In genomic region chr1:181088079-181089016, GRCh38 we compare ENCODE assay signal across 1 cellular context.
A peak's percentile ranks its signal among the peaks of the same experiment; 100 is the strongest.
TF ChIP-seq lines count a peak whose summit lies in the region.

TSS of gene IER5 (plus strand) at chr1:181088700. CDS start at chr1:181088903, 203 bp downstream.

TF ChIP-seq in HepG2, 621 proteins besides CTCF, POLR2A, EP300 and RAD21 (continued from another document and continues in another):
- no peak for TF ChIP-seq CSRNP2 (CRISPR knock-in tag; conservative IDR thresholded peaks at IDR 0.05; ENCODE audit: low read depth)
- TF ChIP-seq ZFP90 (CRISPR knock-in tag; IDR thresholded peaks at IDR 0.05; ENCODE audit: borderline replicate concordance), result no peak; the same call in 1 of the 2 replicates
- no peak for TF ChIP-seq XBP1 (CRISPR knock-in tag; IDR thresholded peaks at IDR 0.05)
- TF ChIP-seq ELF4 (CRISPR knock-in tag; IDR thresholded peaks at IDR 0.05; ENCODE audit: borderline replicate concordance), result no peak
- TF ChIP-seq DPF2 (CRISPR knock-in tag; IDR thresholded peaks at IDR 0.05; ENCODE audit: borderline replicate concordance, low read depth), result no peak
- no peak for TF ChIP-seq CHD4 (IDR thresholded peaks at IDR 0.05; ENCODE audit: borderline replicate concordance, low read length)
- TF ChIP-seq ZSCAN5A (CRISPR knock-in tag; IDR thresholded peaks at IDR 0.05; ENCODE audit: borderline replicate concordance), result peak; percentile 37; the same call in 1 of the 2 replicates
- TF ChIP-seq ATAD3A (CRISPR knock-in tag; IDR thresholded peaks at IDR 0.05), result no peak
- TF ChIP-seq ZSCAN20 (CRISPR knock-in tag; IDR thresholded peaks at IDR 0.05; ENCODE audit: borderline replicate concordance), result no peak; the same call in 1 of the 2 replicates
- TF ChIP-seq ZNF484 (CRISPR knock-in tag; IDR thresholded peaks at IDR 0.05; ENCODE audit: borderline replicate concordance, low read depth), result no peak
- peak; percentile 86 for TF ChIP-seq E2F1 (CRISPR knock-in tag; IDR thresholded peaks at IDR 0.05)
- TF ChIP-seq NAIF1 (CRISPR knock-in tag; IDR thresholded peaks at IDR 0.05; ENCODE audit: borderline replicate concordance), result no peak
- no peak for TF ChIP-seq SATB2 (CRISPR knock-in tag; IDR thresholded peaks at IDR 0.05)
- TF ChIP-seq IRF9 (CRISPR knock-in tag; IDR thresholded peaks at IDR 0.05; ENCODE audit: borderline replicate concordance), result peak; percentile 87; the same call in 1 of the 2 replicates
- no peak; the same call in 1 of the 2 replicates for TF ChIP-seq STAG1 (CRISPR knock-in tag; IDR thresholded peaks at IDR 0.05)
- peak; percentile 49 for TF ChIP-seq ARNTL (CRISPR knock-in tag; IDR thresholded peaks at IDR 0.05)
- peak; percentile 27; the same call in 1 of the 2 replicates for TF ChIP-seq ZNF253 (CRISPR knock-in tag; IDR thresholded peaks at IDR 0.05; ENCODE audit: borderline replicate concordance)
- TF ChIP-seq ZNF564 (CRISPR knock-in tag; IDR thresholded peaks at IDR 0.05), result peak; percentile 80
- peak; percentile 62; the same call in 1 of the 2 replicates for TF ChIP-seq FOXK1 (CRISPR knock-in tag; IDR thresholded peaks at IDR 0.05; ENCODE audit: borderline replicate concordance, low read depth)
- peak; percentile 87 for TF ChIP-seq ZNF256 (CRISPR knock-in tag; conservative IDR thresholded peaks at IDR 0.05)
- TF ChIP-seq RBFOX2 (IDR thresholded peaks at IDR 0.05; ENCODE audit: low read depth, low read length), result peak; percentile 98
- TF ChIP-seq MBD4 (IDR thresholded peaks at IDR 0.05; ENCODE audit: borderline replicate concordance, low read length), result no peak
- 0 out of 2 replicates have a peak, but pooled peaks have one; percentile 46 for TF ChIP-seq CERS6 (CRISPR knock-in tag; IDR thresholded peaks at IDR 0.05)
- TF ChIP-seq RFXAP (CRISPR knock-in tag; IDR thresholded peaks at IDR 0.05; ENCODE audit: borderline replicate concordance), result peak; percentile 72; the same call in 1 of the 2 replicates
- no peak for TF ChIP-seq TRAFD1 (CRISPR knock-in tag; IDR thresholded peaks at IDR 0.05; ENCODE audit: borderline replicate concordance)
- TF ChIP-seq ZNF451 (CRISPR knock-in tag; IDR thresholded peaks at IDR 0.05), result no peak
- TF ChIP-seq ZNF557 (CRISPR knock-in tag; IDR thresholded peaks at IDR 0.05), result no peak
- TF ChIP-seq MIER2 (CRISPR knock-in tag; IDR thresholded peaks at IDR 0.05), result peak; percentile 73; the same call in 1 of the 2 replicates
- TF ChIP-seq RBM22 (optimal IDR thresholded peaks at IDR 0.05; ENCODE audit: low read length), result peak; percentile 45
- TF ChIP-seq ZNF616 (CRISPR knock-in tag; IDR thresholded peaks at IDR 0.05; ENCODE audit: low read depth), result no peak
- no peak for TF ChIP-seq PLSCR1 (CRISPR knock-in tag; IDR thresholded peaks at IDR 0.05; ENCODE audit: borderline replicate concordance)
- no peak for TF ChIP-seq ZNF740 (CRISPR knock-in tag; IDR thresholded peaks at IDR 0.05)
- peak; percentile 61 for TF ChIP-seq HOXD1 (CRISPR knock-in tag; IDR thresholded peaks at IDR 0.05)
- TF ChIP-seq FOXA1 (IDR thresholded peaks at IDR 0.05), result no peak
- TF ChIP-seq FOXA1 (CRISPR knock-in tag; IDR thresholded peaks at IDR 0.05), result no peak
- TF ChIP-seq POLR2AphosphoS5 (IDR thresholded peaks at IDR 0.05; ENCODE audit: low read depth, low read length), result peak; percentile 100
- no peak for TF ChIP-seq NFIC (IDR thresholded peaks at IDR 0.05; ENCODE audit: low read length)
- TF ChIP-seq ZNF646 (CRISPR knock-in tag; IDR thresholded peaks at IDR 0.05), result no peak
- TF ChIP-seq SP4 (CRISPR knock-in tag; IDR thresholded peaks at IDR 0.05), result peak; percentile 91
- TF ChIP-seq ZSCAN12 (CRISPR knock-in tag; IDR thresholded peaks at IDR 0.05), result 0 out of 2 replicates have a peak, but pooled peaks have one; percentile 66
- peak; percentile 60; the same call in 1 of the 2 replicates for TF ChIP-seq SPEN (CRISPR knock-in tag; IDR thresholded peaks at IDR 0.05; ENCODE audit: low read depth)
- peak; percentile 61; the same call in 1 of the 2 replicates for TF ChIP-seq ZNF33B (CRISPR knock-in tag; IDR thresholded peaks at IDR 0.05)
